1 cellular context compared by ENCODE assay signal in genomic region chr13:76917096-76917495, GRCh38.
TF ChIP-seq lines count a peak whose summit lies in the region.

No MANE protein-coding gene starts in this region.

TF ChIP-seq in GM23338, 12 proteins besides CTCF, POLR2A, EP300 and RAD21 (continued from another document):
- TF ChIP-seq, protein P1, sequence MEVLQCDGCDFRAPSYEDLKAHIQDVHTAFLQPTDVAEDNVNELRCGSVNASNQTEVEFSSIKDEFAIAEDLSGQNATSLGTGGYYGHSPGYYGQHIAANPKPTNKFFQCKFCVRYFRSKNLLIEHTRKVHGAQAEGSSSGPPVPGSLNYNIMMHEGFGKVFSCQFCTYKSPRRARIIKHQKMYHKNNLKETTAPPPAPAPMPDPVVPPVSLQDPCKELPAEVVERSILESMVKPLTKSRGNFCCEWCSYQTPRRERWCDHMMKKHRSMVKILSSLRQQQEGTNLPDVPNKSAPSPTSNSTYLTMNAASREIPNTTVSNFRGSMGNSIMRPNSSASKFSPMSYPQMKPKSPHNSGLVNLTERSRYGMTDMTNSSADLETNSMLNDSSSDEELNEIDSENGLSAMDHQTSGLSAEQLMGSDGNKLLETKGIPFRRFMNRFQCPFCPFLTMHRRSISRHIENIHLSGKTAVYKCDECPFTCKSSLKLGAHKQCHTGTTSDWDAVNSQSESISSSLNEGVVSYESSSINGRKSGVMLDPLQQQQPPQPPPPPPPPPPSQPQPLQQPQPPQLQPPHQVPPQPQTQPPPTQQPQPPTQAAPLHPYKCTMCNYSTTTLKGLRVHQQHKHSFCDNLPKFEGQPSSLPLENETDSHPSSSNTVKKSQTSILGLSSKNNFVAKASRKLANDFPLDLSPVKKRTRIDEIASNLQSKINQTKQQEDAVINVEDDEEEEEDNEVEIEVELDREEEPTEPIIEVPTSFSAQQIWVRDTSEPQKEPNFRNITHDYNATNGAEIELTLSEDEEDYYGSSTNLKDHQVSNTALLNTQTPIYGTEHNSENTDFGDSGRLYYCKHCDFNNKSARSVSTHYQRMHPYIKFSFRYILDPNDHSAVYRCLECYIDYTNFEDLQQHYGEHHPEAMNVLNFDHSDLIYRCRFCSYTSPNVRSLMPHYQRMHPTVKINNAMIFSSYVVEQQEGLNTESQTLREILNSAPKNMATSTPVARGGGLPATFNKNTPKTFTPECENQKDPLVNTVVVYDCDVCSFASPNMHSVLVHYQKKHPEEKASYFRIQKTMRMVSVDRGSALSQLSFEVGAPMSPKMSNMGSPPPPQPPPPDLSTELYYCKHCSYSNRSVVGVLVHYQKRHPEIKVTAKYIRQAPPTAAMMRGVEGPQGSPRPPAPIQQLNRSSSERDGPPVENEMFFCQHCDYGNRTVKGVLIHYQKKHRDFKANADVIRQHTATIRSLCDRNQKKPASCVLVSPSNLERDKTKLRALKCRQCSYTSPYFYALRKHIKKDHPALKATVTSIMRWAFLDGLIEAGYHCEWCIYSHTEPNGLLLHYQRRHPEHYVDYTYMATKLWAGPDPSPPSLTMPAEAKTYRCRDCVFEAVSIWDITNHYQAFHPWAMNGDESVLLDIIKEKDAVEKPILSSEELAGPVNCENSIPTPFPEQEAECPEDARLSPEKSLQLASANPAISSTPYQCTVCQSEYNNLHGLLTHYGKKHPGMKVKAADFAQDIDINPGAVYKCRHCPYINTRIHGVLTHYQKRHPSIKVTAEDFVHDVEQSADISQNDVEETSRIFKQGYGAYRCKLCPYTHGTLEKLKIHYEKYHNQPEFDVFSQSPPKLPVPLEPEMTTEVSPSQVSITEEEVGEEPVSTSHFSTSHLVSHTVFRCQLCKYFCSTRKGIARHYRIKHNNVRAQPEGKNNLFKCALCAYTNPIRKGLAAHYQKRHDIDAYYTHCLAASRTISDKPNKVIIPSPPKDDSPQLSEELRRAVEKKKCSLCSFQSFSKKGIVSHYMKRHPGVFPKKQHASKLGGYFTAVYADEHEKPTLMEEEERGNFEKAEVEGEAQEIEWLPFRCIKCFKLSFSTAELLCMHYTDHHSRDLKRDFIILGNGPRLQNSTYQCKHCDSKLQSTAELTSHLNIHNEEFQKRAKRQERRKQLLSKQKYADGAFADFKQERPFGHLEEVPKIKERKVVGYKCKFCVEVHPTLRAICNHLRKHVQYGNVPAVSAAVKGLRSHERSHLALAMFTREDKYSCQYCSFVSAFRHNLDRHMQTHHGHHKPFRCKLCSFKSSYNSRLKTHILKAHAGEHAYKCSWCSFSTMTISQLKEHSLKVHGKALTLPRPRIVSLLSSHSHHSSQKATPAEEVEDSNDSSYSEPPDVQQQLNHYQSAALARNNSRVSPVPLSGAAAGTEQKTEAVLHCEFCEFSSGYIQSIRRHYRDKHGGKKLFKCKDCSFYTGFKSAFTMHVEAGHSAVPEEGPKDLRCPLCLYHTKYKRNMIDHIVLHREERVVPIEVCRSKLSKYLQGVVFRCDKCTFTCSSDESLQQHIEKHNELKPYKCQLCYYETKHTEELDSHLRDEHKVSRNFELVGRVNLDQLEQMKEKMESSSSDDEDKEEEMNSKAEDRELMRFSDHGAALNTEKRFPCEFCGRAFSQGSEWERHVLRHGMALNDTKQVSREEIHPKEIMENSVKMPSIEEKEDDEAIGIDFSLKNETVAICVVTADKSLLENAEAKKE (CRISPR knock-in tag; IDR thresholded peaks at IDR 0.05), result no peak
- TF ChIP-seq REST (IDR thresholded peaks at IDR 0.05; ENCODE audit: unreplicated experiment) (no peak), EZH2phosphoT487 (IDR thresholded peaks at IDR 0.05; ENCODE audit: unreplicated experiment) (no peak), ZNF331 (CRISPR knock-in tag; IDR thresholded peaks at IDR 0.05; ENCODE audit: low read depth) (no peak), NANOG (IDR thresholded peaks at IDR 0.05; ENCODE audit: borderline replicate concordance) (no peak)
